ENCODE assay signal across 1 cellular context in genomic region chr6:44223471-44224153, GRCh38.
TF ChIP-seq lines count a peak whose summit lies in the region.

SLC29A1 (plus strand) TSS chr6:44223595; CDS start chr6:44227314, 3,719 bp downstream.

TF ChIP-seq in GM12878, 131 proteins besides CTCF, POLR2A, EP300 and RAD21 (continued from another document and continues in another):
- TF ChIP-seq, protein P1, sequence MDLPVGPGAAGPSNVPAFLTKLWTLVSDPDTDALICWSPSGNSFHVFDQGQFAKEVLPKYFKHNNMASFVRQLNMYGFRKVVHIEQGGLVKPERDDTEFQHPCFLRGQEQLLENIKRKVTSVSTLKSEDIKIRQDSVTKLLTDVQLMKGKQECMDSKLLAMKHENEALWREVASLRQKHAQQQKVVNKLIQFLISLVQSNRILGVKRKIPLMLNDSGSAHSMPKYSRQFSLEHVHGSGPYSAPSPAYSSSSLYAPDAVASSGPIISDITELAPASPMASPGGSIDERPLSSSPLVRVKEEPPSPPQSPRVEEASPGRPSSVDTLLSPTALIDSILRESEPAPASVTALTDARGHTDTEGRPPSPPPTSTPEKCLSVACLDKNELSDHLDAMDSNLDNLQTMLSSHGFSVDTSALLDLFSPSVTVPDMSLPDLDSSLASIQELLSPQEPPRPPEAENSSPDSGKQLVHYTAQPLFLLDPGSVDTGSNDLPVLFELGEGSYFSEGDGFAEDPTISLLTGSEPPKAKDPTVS (IDR thresholded peaks at IDR 0.05; ENCODE audit: low read depth, low read length): no peak
- TF ChIP-seq YY1 (IDR thresholded peaks at IDR 0.05; ENCODE audit: low read depth, low read length) (no peak), CEBPB (IDR thresholded peaks at IDR 0.05; ENCODE audit: borderline replicate concordance in 1 of 2, low read depth in 2 of 2, low read length in 2 of 2) (no peak), SPI1 (IDR thresholded peaks at IDR 0.05; ENCODE audit: borderline replicate concordance, insufficient read depth, low read depth, low read length) (no peak), ASH2L (IDR thresholded peaks at IDR 0.05; ENCODE audit: borderline replicate concordance, low read depth) (no peak), BCL3 (IDR thresholded peaks at IDR 0.05; ENCODE audit: borderline replicate concordance, insufficient read depth, low read depth, low read length, poor library complexity, severe bottlenecking) (no peak), NR2F1 (conservative IDR thresholded peaks at IDR 0.05) (peak; percentile 52), CUX1 (IDR thresholded peaks at IDR 0.05; ENCODE audit: insufficient replicate concordance, low read depth, low read length) (no peak), RUNX3 (IDR thresholded peaks at IDR 0.05; ENCODE audit: low read length) (peak; percentile 25; the same call in 1 of the 2 replicates), REST (IDR thresholded peaks at IDR 0.05; ENCODE audit: low read depth, low read length) (no peak), MXI1 (IDR thresholded peaks at IDR 0.05; ENCODE audit: low read depth, low read length) (peak; percentile 73), STAT3 (IDR thresholded peaks at IDR 0.05; ENCODE audit: low read depth, low read length) (no peak), PML (IDR thresholded peaks at IDR 0.05; ENCODE audit: low read length) (no peak), MYB (IDR thresholded peaks at IDR 0.05; ENCODE audit: borderline replicate concordance, low read depth, low read length) (no peak), RB1 (IDR thresholded peaks at IDR 0.05; ENCODE audit: borderline replicate concordance) (no peak; the same call in 1 of the 2 replicates), TAF1 (IDR thresholded peaks at IDR 0.05; ENCODE audit: borderline replicate concordance, low read depth, low read length) (no peak), BRCA1 (IDR thresholded peaks at IDR 0.05; ENCODE audit: low read depth, low read length) (no peak), HDAC6 (IDR thresholded peaks at IDR 0.05; ENCODE audit: unreplicated experiment) (no peak), POU2F2 (IDR thresholded peaks at IDR 0.05; ENCODE audit: borderline replicate concordance, low read depth, low read length) (0 out of 3 replicates have a peak, but pooled peaks have one; percentile 9), EZH2 (IDR thresholded peaks at IDR 0.05; ENCODE audit: borderline replicate concordance, control insufficient read depth, low read depth, low read length) (no peak), ETV6 (conservative IDR thresholded peaks at IDR 0.05 in 1 of 2, IDR thresholded peaks at IDR 0.05 in 1 of 2; ENCODE audit: borderline replicate concordance in 1 of 2, low read depth in 1 of 2) (no peak), MYC (IDR thresholded peaks at IDR 0.05; ENCODE audit: insufficient read depth, insufficient read length, insufficient replicate concordance, low read length, severe bottlenecking) (peak; percentile 81), SUZ12 (IDR thresholded peaks at IDR 0.05; ENCODE audit: unreplicated experiment) (no peak), CHD4 (IDR thresholded peaks at IDR 0.05) (no peak), POLR2AphosphoS2 (IDR thresholded peaks at IDR 0.05; ENCODE audit: low read depth, low read length) (peak; percentile 46; the same call in 1 of the 2 replicates), MTA2 (IDR thresholded peaks at IDR 0.05; ENCODE audit: low read depth) (no peak)
- TF ChIP-seq, protein P2, sequence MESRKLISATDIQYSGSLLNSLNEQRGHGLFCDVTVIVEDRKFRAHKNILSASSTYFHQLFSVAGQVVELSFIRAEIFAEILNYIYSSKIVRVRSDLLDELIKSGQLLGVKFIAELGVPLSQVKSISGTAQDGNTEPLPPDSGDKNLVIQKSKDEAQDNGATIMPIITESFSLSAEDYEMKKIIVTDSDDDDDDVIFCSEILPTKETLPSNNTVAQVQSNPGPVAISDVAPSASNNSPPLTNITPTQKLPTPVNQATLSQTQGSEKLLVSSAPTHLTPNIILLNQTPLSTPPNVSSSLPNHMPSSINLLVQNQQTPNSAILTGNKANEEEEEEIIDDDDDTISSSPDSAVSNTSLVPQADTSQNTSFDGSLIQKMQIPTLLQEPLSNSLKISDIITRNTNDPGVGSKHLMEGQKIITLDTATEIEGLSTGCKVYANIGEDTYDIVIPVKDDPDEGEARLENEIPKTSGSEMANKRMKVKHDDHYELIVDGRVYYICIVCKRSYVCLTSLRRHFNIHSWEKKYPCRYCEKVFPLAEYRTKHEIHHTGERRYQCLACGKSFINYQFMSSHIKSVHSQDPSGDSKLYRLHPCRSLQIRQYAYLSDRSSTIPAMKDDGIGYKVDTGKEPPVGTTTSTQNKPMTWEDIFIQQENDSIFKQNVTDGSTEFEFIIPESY (IDR thresholded peaks at IDR 0.05): no peak
- TF ChIP-seq, protein P3, sequence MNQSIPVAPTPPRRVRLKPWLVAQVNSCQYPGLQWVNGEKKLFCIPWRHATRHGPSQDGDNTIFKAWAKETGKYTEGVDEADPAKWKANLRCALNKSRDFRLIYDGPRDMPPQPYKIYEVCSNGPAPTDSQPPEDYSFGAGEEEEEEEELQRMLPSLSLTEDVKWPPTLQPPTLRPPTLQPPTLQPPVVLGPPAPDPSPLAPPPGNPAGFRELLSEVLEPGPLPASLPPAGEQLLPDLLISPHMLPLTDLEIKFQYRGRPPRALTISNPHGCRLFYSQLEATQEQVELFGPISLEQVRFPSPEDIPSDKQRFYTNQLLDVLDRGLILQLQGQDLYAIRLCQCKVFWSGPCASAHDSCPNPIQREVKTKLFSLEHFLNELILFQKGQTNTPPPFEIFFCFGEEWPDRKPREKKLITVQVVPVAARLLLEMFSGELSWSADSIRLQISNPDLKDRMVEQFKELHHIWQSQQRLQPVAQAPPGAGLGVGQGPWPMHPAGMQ (IDR thresholded peaks at IDR 0.05; ENCODE audit: borderline replicate concordance): no peak
- TF ChIP-seq, protein P4, sequence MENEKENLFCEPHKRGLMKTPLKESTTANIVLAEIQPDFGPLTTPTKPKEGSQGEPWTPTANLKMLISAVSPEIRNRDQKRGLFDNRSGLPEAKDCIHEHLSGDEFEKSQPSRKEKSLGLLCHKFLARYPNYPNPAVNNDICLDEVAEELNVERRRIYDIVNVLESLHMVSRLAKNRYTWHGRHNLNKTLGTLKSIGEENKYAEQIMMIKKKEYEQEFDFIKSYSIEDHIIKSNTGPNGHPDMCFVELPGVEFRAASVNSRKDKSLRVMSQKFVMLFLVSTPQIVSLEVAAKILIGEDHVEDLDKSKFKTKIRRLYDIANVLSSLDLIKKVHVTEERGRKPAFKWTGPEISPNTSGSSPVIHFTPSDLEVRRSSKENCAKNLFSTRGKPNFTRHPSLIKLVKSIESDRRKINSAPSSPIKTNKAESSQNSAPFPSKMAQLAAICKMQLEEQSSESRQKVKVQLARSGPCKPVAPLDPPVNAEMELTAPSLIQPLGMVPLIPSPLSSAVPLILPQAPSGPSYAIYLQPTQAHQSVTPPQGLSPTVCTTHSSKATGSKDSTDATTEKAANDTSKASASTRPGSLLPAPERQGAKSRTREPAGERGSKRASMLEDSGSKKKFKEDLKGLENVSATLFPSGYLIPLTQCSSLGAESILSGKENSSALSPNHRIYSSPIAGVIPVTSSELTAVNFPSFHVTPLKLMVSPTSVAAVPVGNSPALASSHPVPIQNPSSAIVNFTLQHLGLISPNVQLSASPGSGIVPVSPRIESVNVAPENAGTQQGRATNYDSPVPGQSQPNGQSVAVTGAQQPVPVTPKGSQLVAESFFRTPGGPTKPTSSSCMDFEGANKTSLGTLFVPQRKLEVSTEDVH (IDR thresholded peaks at IDR 0.05; ENCODE audit: low read depth, partially characterized antibody): no peak
- TF ChIP-seq, protein P5, sequence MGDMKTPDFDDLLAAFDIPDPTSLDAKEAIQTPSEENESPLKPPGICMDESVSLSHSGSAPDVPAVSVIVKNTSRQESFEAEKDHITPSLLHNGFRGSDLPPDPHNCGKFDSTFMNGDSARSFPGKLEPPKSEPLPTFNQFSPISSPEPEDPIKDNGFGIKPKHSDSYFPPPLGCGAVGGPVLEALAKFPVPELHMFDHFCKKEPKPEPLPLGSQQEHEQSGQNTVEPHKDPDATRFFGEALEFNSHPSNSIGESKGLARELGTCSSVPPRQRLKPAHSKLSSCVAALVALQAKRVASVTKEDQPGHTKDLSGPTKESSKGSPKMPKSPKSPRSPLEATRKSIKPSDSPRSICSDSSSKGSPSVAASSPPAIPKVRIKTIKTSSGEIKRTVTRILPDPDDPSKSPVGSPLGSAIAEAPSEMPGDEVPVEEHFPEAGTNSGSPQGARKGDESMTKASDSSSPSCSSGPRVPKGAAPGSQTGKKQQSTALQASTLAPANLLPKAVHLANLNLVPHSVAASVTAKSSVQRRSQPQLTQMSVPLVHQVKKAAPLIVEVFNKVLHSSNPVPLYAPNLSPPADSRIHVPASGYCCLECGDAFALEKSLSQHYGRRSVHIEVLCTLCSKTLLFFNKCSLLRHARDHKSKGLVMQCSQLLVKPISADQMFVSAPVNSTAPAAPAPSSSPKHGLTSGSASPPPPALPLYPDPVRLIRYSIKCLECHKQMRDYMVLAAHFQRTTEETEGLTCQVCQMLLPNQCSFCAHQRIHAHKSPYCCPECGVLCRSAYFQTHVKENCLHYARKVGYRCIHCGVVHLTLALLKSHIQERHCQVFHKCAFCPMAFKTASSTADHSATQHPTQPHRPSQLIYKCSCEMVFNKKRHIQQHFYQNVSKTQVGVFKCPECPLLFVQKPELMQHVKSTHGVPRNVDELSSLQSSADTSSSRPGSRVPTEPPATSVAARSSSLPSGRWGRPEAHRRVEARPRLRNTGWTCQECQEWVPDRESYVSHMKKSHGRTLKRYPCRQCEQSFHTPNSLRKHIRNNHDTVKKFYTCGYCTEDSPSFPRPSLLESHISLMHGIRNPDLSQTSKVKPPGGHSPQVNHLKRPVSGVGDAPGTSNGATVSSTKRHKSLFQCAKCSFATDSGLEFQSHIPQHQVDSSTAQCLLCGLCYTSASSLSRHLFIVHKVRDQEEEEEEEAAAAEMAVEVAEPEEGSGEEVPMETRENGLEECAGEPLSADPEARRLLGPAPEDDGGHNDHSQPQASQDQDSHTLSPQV (IDR thresholded peaks at IDR 0.05): no peak
- TF ChIP-seq, protein P6, sequence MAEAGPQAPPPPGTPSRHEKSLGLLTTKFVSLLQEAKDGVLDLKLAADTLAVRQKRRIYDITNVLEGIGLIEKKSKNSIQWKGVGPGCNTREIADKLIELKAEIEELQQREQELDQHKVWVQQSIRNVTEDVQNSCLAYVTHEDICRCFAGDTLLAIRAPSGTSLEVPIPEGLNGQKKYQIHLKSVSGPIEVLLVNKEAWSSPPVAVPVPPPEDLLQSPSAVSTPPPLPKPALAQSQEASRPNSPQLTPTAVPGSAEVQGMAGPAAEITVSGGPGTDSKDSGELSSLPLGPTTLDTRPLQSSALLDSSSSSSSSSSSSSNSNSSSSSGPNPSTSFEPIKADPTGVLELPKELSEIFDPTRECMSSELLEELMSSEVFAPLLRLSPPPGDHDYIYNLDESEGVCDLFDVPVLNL (IDR thresholded peaks at IDR 0.05; ENCODE audit: low read depth, low read length): peak; percentile 70
